ENCODE assay signal across 8 cellular contexts in genomic region chr7:100119701-100120517, GRCh38. TPM values are rescaled to one million over a fixed set of nuclear protein-coding genes. Genes with fewer than 3 reads are reported as not detected.
DNase-seq lines count a peak whose midpoint lies in the region; ATAC-seq and TF ChIP-seq lines count a peak whose summit lies in the region.

No MANE protein-coding gene starts in this region.

- intact Hi-C loops in Panc1 (cut with micrococcal nuclease; ENCODE audit: unreplicated experiment) (no loop called here), head of caudate nucleus (cut with DNase I) (no loop called here)

- peaks cover 26% of the 10 kb centered on the region for H3K79me2 ChIP-seq in osteoblast (ENCODE audit: insufficient read depth, low read length)

- H3K4me2 ChIP-seq in osteoblast (ENCODE audit: insufficient read depth, low read length) = peak overlapping the region; percentile 95

- H3K9me3 ChIP-seq in Panc1 (ENCODE audit: control insufficient read depth, insufficient read depth, low read depth, low read length) (no peaks in the 10 kb centered on the region), osteoblast (ENCODE audit: low read depth, low read length) (no peaks in the 10 kb centered on the region), tibial nerve (no peaks in the 10 kb centered on the region)

- BruUV-seq in Panc1 (replicated peaks; lab: Mats Ljungman, UMichigan) = TSS peak; percentile 84

- H3K36me3 ChIP-seq in Panc1 (ENCODE audit: control insufficient read depth, insufficient read depth, low read length) = no peaks in the 10 kb centered on the region
- peaks cover 11% of the 10 kb centered on the region for H3K36me3 ChIP-seq in osteoblast (ENCODE audit: insufficient read depth, low read length)
- H3K36me3 ChIP-seq in tibial nerve = peaks cover 0 to 40% (median 0%) of the 10 kb centered on the region in 3 donors

- H3K27ac ChIP-seq in C4-2B (peak overlapping the region; percentile 85), Panc1 (ENCODE audit: low read length) (peak overlapping the region; percentile 88), osteoblast (ENCODE audit: low read depth, low read length) (peak overlapping the region; percentile 92), tibial nerve (peak overlapping the region; percentile 79 to 91 (median 84))

- peak; percentile 48 for ATAC-seq in GM19025 (IDR thresholded peaks at IDR 0.05; ENCODE audit: low read depth, unreplicated experiment)
- ATAC-seq in HG03280 (IDR thresholded peaks at IDR 0.05; ENCODE audit: unreplicated experiment) = peak; percentile 52
- ATAC-seq in Panc1 = peak; percentile 85

- DNase-seq in Panc1 (ENCODE audit: low read depth, low spot score) (peak; percentile 61), head of caudate nucleus (peak; percentile 69 to 92 (median 83)), osteoblast (ENCODE audit: insufficient read length, low spot score, missing footprints) (peak; percentile 96), tibial nerve (ENCODE audit: low spot score in 2 of 2) (peak; percentile 51 to 72)

- H3K4me3 Mint-ChIP-seq in activated naive CD4-positive, alpha-beta T cell treated with anti-CD3 and anti-CD28 coated beads, Interleukin-2, amount 50 U/mL, for 24 hours = peak overlapping the region; percentile 94

- no peaks in the 10 kb centered on the region for H3K9me3 Mint-ChIP-seq in activated naive CD4-positive, alpha-beta T cell treated with anti-CD3 and anti-CD28 coated beads, Interleukin-2, amount 50 U/mL, for 24 hours

- H3K4me1 ChIP-seq in Panc1 (ENCODE audit: control insufficient read depth, insufficient read depth, low read length) = peaks cover 14% of the 10 kb centered on the region
- peaks cover 18% of the 10 kb centered on the region for H3K4me1 ChIP-seq in osteoblast (ENCODE audit: insufficient read depth, low read length)
- H3K4me1 ChIP-seq in tibial nerve = peaks cover 0 to 29% (median 17%) of the 10 kb centered on the region in 4 donors

- H4K20me1 ChIP-seq in osteoblast (ENCODE audit: insufficient read depth, low read length) = no peaks in the 10 kb centered on the region

- 2 to 4% methylated on average over 29 of the region's 29 CpGs for WGBS in tibial nerve, 2 donors

- no peaks in the 10 kb centered on the region for H3K27me3 Mint-ChIP-seq in activated naive CD4-positive, alpha-beta T cell treated with anti-CD3 and anti-CD28 coated beads, Interleukin-2, amount 50 U/mL, for 24 hours

- in situ Hi-C loops in Panc1 (cut with HindIII; ENCODE audit: low pct_unique_long_range_greater_than_20kb, low sequenced_read_pairs) = no loop called here

- TF ChIP-seq POLR2A in tibial nerve (IDR thresholded peaks at IDR 0.05) = no peak

- POLR2A ChIA-PET in Panc1 (lab: Charles Lee) = interaction anchor here (0.9 to 1.2 kb wide), 2 partner anchors 18 to 19 kb away, joined by 3 to 16 read pairs; no protein-coding TSS in a partner anchor

- H3K27ac Mint-ChIP-seq in activated naive CD4-positive, alpha-beta T cell treated with anti-CD3 and anti-CD28 coated beads, Interleukin-2, amount 50 U/mL, for 24 hours = peak overlapping the region; percentile 100

- H3K4me3 ChIP-seq in Panc1 (ENCODE audit: low read depth in 2 of 2, low read length in 2 of 2) (peak overlapping the region; percentile 69 to 99), osteoblast (ENCODE audit: insufficient read depth, low read length) (peak overlapping the region; percentile 78), tibial nerve (peak overlapping the region; percentile 61 to 85 (median 69))

- CTCF ChIA-PET in Panc1 (lab: Charles Lee) = no interaction called here

- peaks cover 4% of the 10 kb centered on the region for H3K36me3 Mint-ChIP-seq in activated naive CD4-positive, alpha-beta T cell treated with anti-CD3 and anti-CD28 coated beads, Interleukin-2, amount 50 U/mL, for 24 hours

- TF ChIP-seq CTCF in C4-2B (conservative IDR thresholded peaks at IDR 0.05) (no peak), Panc1 (IDR thresholded peaks at IDR 0.05) (no peak), osteoblast (IDR thresholded peaks at IDR 0.05; ENCODE audit: extremely low read depth, low read depth, low read length) (no peak), tibial nerve (IDR thresholded peaks at IDR 0.05) (no peak)

- H3K4me1 Mint-ChIP-seq in activated naive CD4-positive, alpha-beta T cell treated with anti-CD3 and anti-CD28 coated beads, Interleukin-2, amount 50 U/mL, for 24 hours = peaks cover 39% of the 10 kb centered on the region

- H2AFZ ChIP-seq in osteoblast (ENCODE audit: low read length) = peak overlapping the region; percentile 94

- TF ChIP-seq EP300 in tibial nerve (IDR thresholded peaks at IDR 0.05) = no peak

- no peaks in the 10 kb centered on the region for H3K27me3 ChIP-seq in Panc1 (ENCODE audit: control insufficient read depth, insufficient read depth, low read length)
- H3K27me3 ChIP-seq in osteoblast (ENCODE audit: insufficient read depth, low read length) = no peaks in the 10 kb centered on the region
- H3K27me3 ChIP-seq in tibial nerve = no peaks in the 10 kb centered on the region

RNA-seq across cellular contexts. Expression of gene CNPY4, which starts 0.5 kb away (rescaled TPM):
- total RNA-seq in Panc1 (2021; ENCODE audit: unreplicated experiment) (12.6 TPM), osteoblast (24.2 and 25.0 TPM in 2 replicates), tibial nerve (10 to 100 TPM in 3 of 4 donors, 1 to 10 TPM in 1; 7.5 to 15.9 (median 11.5) TPM)
- 13.0 TPM for polyA plus RNA-seq in Panc1 (2012; ENCODE audit: insufficient read length)

RNA-seq across cellular contexts. Expression of gene TAF6, which starts 0.8 kb away (rescaled TPM):
- total RNA-seq in Panc1 (2021; ENCODE audit: unreplicated experiment) (92.3 TPM), osteoblast (33.3 and 36.2 TPM in 2 replicates), tibial nerve (10 to 100 TPM; 46.1 to 56.9 (median 54.2) TPM)
- polyA plus RNA-seq in Panc1 (2012; ENCODE audit: insufficient read length) = 100 TPM

RNA-seq across cellular contexts. Expression of gene MBLAC1, which starts 6.9 kb away (rescaled TPM):
- total RNA-seq in Panc1 (2021; ENCODE audit: unreplicated experiment) (5.2 TPM), osteoblast (2.2 and 2.7 TPM in 2 replicates), tibial nerve (1 to 10 TPM; 3.9 to 9.2 (median 6.9) TPM)
- 4.9 TPM for polyA plus RNA-seq in Panc1 (2012; ENCODE audit: insufficient read length)

RNA-seq across cellular contexts. Expression of gene AP4M1, which starts 18.5 kb away (rescaled TPM):
- total RNA-seq in Panc1 (2021; ENCODE audit: unreplicated experiment) (42.6 TPM), osteoblast (19.5 and 20.0 TPM in 2 replicates), tibial nerve (10 to 100 TPM; 23.0 to 34.1 (median 25.9) TPM)
- 48.0 TPM for polyA plus RNA-seq in Panc1 (2012; ENCODE audit: insufficient read length)

RNA-seq across cellular contexts. Expression of gene MCM7, which starts 18.7 kb away (rescaled TPM):
- total RNA-seq in Panc1 (2021; ENCODE audit: unreplicated experiment) = 258 TPM
- 204 TPM for polyA plus RNA-seq in Panc1 (2012; ENCODE audit: insufficient read length)
- 28.6 and 31.2 TPM in 2 replicates for total RNA-seq in osteoblast
- total RNA-seq in tibial nerve = 10 to 100 TPM; 28.9 to 41.0 (median 35.8) TPM

Comparison
In these comparisons a context has a peak if more than half of its experiments do, and no peak if none do; other contexts are left out.
1. Peak in every context shown above with its lines: DNase-seq, ATAC-seq, H3K4me3 ChIP-seq and H3K27ac ChIP-seq.